In genomic region chr19:12722566-12723382, GRCh38 we compare ENCODE assay signal across 8 cellular contexts. TPM values are rescaled to one million over a fixed set of nuclear protein-coding genes. Genes with fewer than 3 reads are reported as not detected.
DNase-seq lines count a peak whose midpoint lies in the region; ATAC-seq and TF ChIP-seq lines count a peak whose summit lies in the region.

No MANE protein-coding gene starts in this region.

- H3K4me3 ChIP-seq in duodenal mucosa (ENCODE audit: low read depth in 1 of 2, low read length in 2 of 2) (peak overlapping the region; percentile 77 to 92), lower leg skin (ENCODE audit: low read depth, poor library complexity, severe bottlenecking) (peak overlapping the region; percentile 88)

- DNase-seq in HK-2 (ENCODE audit: unreplicated experiment) (peak; percentile 94), NCI-H82 treated with DMSO at 0.1 percent for 48 hours (lab: John Stamatoyannopoulos, UW; ENCODE audit: unreplicated experiment) (peak; percentile 98), lower leg skin (ENCODE audit: low spot score in 2 of 2) (peak; percentile 98 to 99)
- DNase-seq in activated CD4-positive, alpha-beta memory T cell treated with anti-CD3 and anti-CD28 coated beads, Interleukin-2, amount 10 ng/mL, durations not matched to agents 7 days and 5 days = peak; percentile 95
- DNase-seq in stimulated activated CD4-positive, alpha-beta T cell treated with anti-CD3 and anti-CD28 coated beads, Interleukin-4, amount 100 ng/mL, for 4 hours = peak; percentile 81 to 94

- H3K4me1 Mint-ChIP-seq in activated CD4-positive, alpha-beta memory T cell treated with anti-CD3 and anti-CD28 coated beads, Interleukin-2, amount 10 ng/mL, durations not matched to agents 7 days and 5 days = peaks cover 41% of the 10 kb centered on the region

- WGBS in lower leg skin, 2 donors = 0 to 1% methylated on average over 32 of the region's 32 CpGs

- peak overlapping the region; percentile 91 to 94 for H3K9ac ChIP-seq in duodenal mucosa (ENCODE audit: low read depth in 1 of 2, low read length in 2 of 2)

- no peaks in the 10 kb centered on the region for H3K27me3 Mint-ChIP-seq in activated CD4-positive, alpha-beta memory T cell treated with anti-CD3 and anti-CD28 coated beads, Interleukin-2, amount 10 ng/mL, durations not matched to agents 7 days and 5 days

- H3K9me3 ChIP-seq in duodenal mucosa (ENCODE audit: control insufficient read depth in 1 of 2, low read length in 2 of 2) = no peaks in the 10 kb centered on the region

- H3K27me3 ChIP-seq in duodenal mucosa (ENCODE audit: control insufficient read depth in 1 of 2, insufficient read depth in 2 of 2, low read length in 2 of 2) = no peaks in the 10 kb centered on the region

- CTCF ChIA-PET in activated CD4-positive, alpha-beta memory T cell treated with anti-CD3 and anti-CD28 coated beads, Interleukin-2, amount 10 ng/mL, durations not matched to agents 7 days and 5 days (lab: Charles Lee) = interaction anchor here (0.5 to 7.0 kb wide), 14 partner anchors 11 to 1092 kb away, joined by 3 to 53 read pairs (median 5); partner anchors contain the start of genes DHPS, FBXW9, GET3 and TRIR

- H3K4me3 Mint-ChIP-seq in activated CD4-positive, alpha-beta memory T cell treated with anti-CD3 and anti-CD28 coated beads, Interleukin-2, amount 10 ng/mL, durations not matched to agents 7 days and 5 days = peak overlapping the region; percentile 92

- peak overlapping the region; percentile 92 for H3K27ac ChIP-seq in C4-2B
- H3K27ac ChIP-seq in duodenal mucosa (ENCODE audit: low read depth, low read length) = no peak overlapping the region

- H3K27ac Mint-ChIP-seq in activated CD4-positive, alpha-beta memory T cell treated with anti-CD3 and anti-CD28 coated beads, Interleukin-2, amount 10 ng/mL, durations not matched to agents 7 days and 5 days = peak overlapping the region; percentile 85

- H3K36me3 ChIP-seq in duodenal mucosa (ENCODE audit: control insufficient read depth in 1 of 2, insufficient read depth in 2 of 2, low read length in 2 of 2) = peaks cover 8 to 13% of the 10 kb centered on the region in 2 donors

- no peak for TF ChIP-seq POLR2A in lower leg skin (IDR thresholded peaks at IDR 0.05)

- H3K36me3 Mint-ChIP-seq in activated CD4-positive, alpha-beta memory T cell treated with anti-CD3 and anti-CD28 coated beads, Interleukin-2, amount 10 ng/mL, durations not matched to agents 7 days and 5 days (ENCODE audit: low read depth) = peaks cover 30% of the 10 kb centered on the region

- ATAC-seq in GM19452 (IDR thresholded peaks at IDR 0.05; ENCODE audit: unreplicated experiment) = peak; percentile 74

- POLR2A ChIA-PET in activated CD4-positive, alpha-beta memory T cell treated with anti-CD3 and anti-CD28 coated beads, Interleukin-2, amount 10 ng/mL, durations not matched to agents 7 days and 5 days (lab: Charles Lee) = interaction anchor here (0.7 to 9.4 kb wide), 15 partner anchors 12 to 560 kb away, joined by 3 to 250 read pairs (median 6); partner anchors contain the start of genes DHPS, FBXW9, GCDH and GET3

- no peak for TF ChIP-seq CTCF in C4-2B (conservative IDR thresholded peaks at IDR 0.05)
- no peak for TF ChIP-seq CTCF in lower leg skin (IDR thresholded peaks at IDR 0.05)

- H3K9me3 Mint-ChIP-seq in activated CD4-positive, alpha-beta memory T cell treated with anti-CD3 and anti-CD28 coated beads, Interleukin-2, amount 10 ng/mL, durations not matched to agents 7 days and 5 days = no peaks in the 10 kb centered on the region

- intact Hi-C loops in lower leg skin (cut with DNase I; ENCODE audit: low total_unique reads) = no loop called here

- peaks cover 14 to 31% of the 10 kb centered on the region in 2 donors for H3K4me1 ChIP-seq in duodenal mucosa (ENCODE audit: control insufficient read depth in 1 of 2, insufficient read depth in 2 of 2, low read length in 2 of 2)

RNA-seq across cellular contexts. Expression of gene TNPO2, which starts 1.0 kb away (rescaled TPM):
- total RNA-seq in activated CD4-positive, alpha-beta memory T cell treated with anti-CD3 and anti-CD28 coated beads, Interleukin-2, amount 10 ng/mL, durations not matched to agents 7 days and 5 days = 10 to 100 TPM; 61.6 to 65.9 TPM
- total RNA-seq in lower leg skin = 100 to 1,000 TPM in 1 of 4 donors, 10 to 100 TPM in 3; 58.3 to 160 (median 89.9) TPM

RNA-seq across cellular contexts. Expression of gene TRIR, which starts 11.7 kb away (rescaled TPM):
- total RNA-seq in activated CD4-positive, alpha-beta memory T cell treated with anti-CD3 and anti-CD28 coated beads, Interleukin-2, amount 10 ng/mL, durations not matched to agents 7 days and 5 days = 100 to 1,000 TPM; 205 TPM
- total RNA-seq in lower leg skin = 100 to 1,000 TPM; 358 to 439 (median 390) TPM

RNA-seq across cellular contexts. Expression of gene GET3, which starts 14.5 kb away (rescaled TPM):
- total RNA-seq in activated CD4-positive, alpha-beta memory T cell treated with anti-CD3 and anti-CD28 coated beads, Interleukin-2, amount 10 ng/mL, durations not matched to agents 7 days and 5 days = 10 to 100 TPM; 61.8 to 62.9 TPM
- total RNA-seq in lower leg skin = 10 to 100 TPM; 43.2 to 63.2 (median 53.4) TPM

RNA-seq across cellular contexts. Expression of gene FBXW9, which starts 26.3 kb away (rescaled TPM):
- total RNA-seq in activated CD4-positive, alpha-beta memory T cell treated with anti-CD3 and anti-CD28 coated beads, Interleukin-2, amount 10 ng/mL, durations not matched to agents 7 days and 5 days = 1 to 10 TPM; 5.2 to 5.3 TPM
- 10 to 100 TPM in 3 of 4 donors, 1 to 10 TPM in 1; 7.2 to 21.4 (median 13.1) TPM for total RNA-seq in lower leg skin

RNA-seq across cellular contexts. Expression of gene BEST2, which starts 28.8 kb away (rescaled TPM):
- total RNA-seq in activated CD4-positive, alpha-beta memory T cell treated with anti-CD3 and anti-CD28 coated beads, Interleukin-2, amount 10 ng/mL, durations not matched to agents 7 days and 5 days = not detected
- 100 to 1,000 TPM in 2 of 4 donors, 10 to 100 TPM in 2; 58.3 to 116 (median 85.5) TPM for total RNA-seq in lower leg skin
